Comparison of ENCODE assay signal across 1 cellular context in genomic region chr20:32680544-32681174, GRCh38.
TF ChIP-seq lines count a peak whose summit lies in the region.

No MANE protein-coding gene starts in this region.

TF ChIP-seq in H1, 55 proteins besides CTCF, POLR2A, EP300 and RAD21 (continued from another document):
- no peak for TF ChIP-seq ATF3 (IDR thresholded peaks at IDR 0.05; ENCODE audit: insufficient read depth, low read depth, low read length)
